ENCODE assay signal across 8 cellular contexts in genomic region chr11:46846510-46846830, GRCh38. TPM values are rescaled to one million over a fixed set of nuclear protein-coding genes. Genes with fewer than 3 reads are reported as not detected.
DNase-seq lines count a peak whose midpoint lies in the region; ATAC-seq and TF ChIP-seq lines count a peak whose summit lies in the region.

No MANE protein-coding gene starts in this region.

- H2AFZ ChIP-seq in hepatocyte = peak overlapping the region; percentile 81

- H3K9me3 ChIP-seq in SK-N-MC (ENCODE audit: low read depth, low read length) = no peaks in the 10 kb centered on the region
- no peaks in the 10 kb centered on the region for H3K9me3 ChIP-seq in hepatocyte (ENCODE audit: low read depth)
- no peaks in the 10 kb centered on the region for H3K9me3 ChIP-seq in stomach smooth muscle (ENCODE audit: control insufficient read depth in 2 of 2, low read length in 2 of 2)

- H3K79me2 ChIP-seq in hepatocyte = peaks cover 40% of the 10 kb centered on the region

- H3K4me3 ChIP-seq in AG04449 (ENCODE audit: low read depth, low read length) (peak overlapping the region; percentile 93), SK-N-MC (peak overlapping the region; percentile 89), hepatocyte (peak overlapping the region; percentile 62), stomach smooth muscle (ENCODE audit: low read length in 2 of 2) (peak overlapping the region; percentile 92 to 96)

- no peaks in the 10 kb centered on the region for H4K20me1 ChIP-seq in hepatocyte (ENCODE audit: insufficient read depth, poor library complexity, severe bottlenecking)

- DNase-seq in AG04449 (ENCODE audit: low read depth, low spot score) (no peak), SK-N-MC (ENCODE audit: low read depth, low spot score) (no peak), hepatocyte (ENCODE audit: low spot score) (no peak), KG1 (lab: John Stamatoyannopoulos, UW) (no peak), SK-N-DZ (ENCODE audit: low spot score) (no peak), G401 (ENCODE audit: low spot score) (no peak)

- H3K36me3 ChIP-seq in SK-N-MC (ENCODE audit: insufficient read depth, low read length) (peaks cover 6% of the 10 kb centered on the region; the same call in 1 of the 2 replicates), hepatocyte (replicated peaks; ENCODE audit: insufficient read depth, low read depth) (no peaks in the 10 kb centered on the region), stomach smooth muscle (ENCODE audit: control insufficient read depth in 2 of 2, insufficient read depth in 2 of 2, low read length in 2 of 2) (no peaks in the 10 kb centered on the region)

- CTCF ChIA-PET in AG04449 (lab: Yijun Ruan, JAX) = interaction anchor here (0.9 to 1.7 kb wide), 3 partner anchors 9 to 19 kb away, joined by 3 to 4 read pairs (median 3); no protein-coding TSS in a partner anchor

- TF ChIP-seq CTCF in AG04449 (IDR thresholded peaks at IDR 0.05; ENCODE audit: insufficient read depth, low read length, missing control alignments) = no peak
- no peak for TF ChIP-seq CTCF in hepatocyte (IDR thresholded peaks at IDR 0.05; ENCODE audit: poor library complexity)

- H3K27ac ChIP-seq in SK-N-MC = no peak overlapping the region
- no peak overlapping the region for H3K27ac ChIP-seq in hepatocyte
- no peak overlapping the region for H3K27ac ChIP-seq in stomach smooth muscle (ENCODE audit: low read length)

- H3K27me3 ChIP-seq in hepatocyte (no peaks in the 10 kb centered on the region), stomach smooth muscle (ENCODE audit: control insufficient read depth in 1 of 2, insufficient read depth in 2 of 2, low read length in 2 of 2) (no peaks in the 10 kb centered on the region)

- in situ Hi-C loops in G401 (cut with HindIII; ENCODE audit: low sequenced_read_pairs) = no loop called here

- 12% methylated on average over 6 of the region's 6 CpGs for WGBS in hepatocyte (ENCODE audit: low lambda C conversion rate, missing lambda C conversion rate)

- H3K4me1 ChIP-seq in hepatocyte (ENCODE audit: insufficient read depth) (peaks cover 4% of the 10 kb centered on the region), stomach smooth muscle (ENCODE audit: control insufficient read depth, insufficient read depth, low read length) (peaks cover 10% of the 10 kb centered on the region)

- H3K9ac ChIP-seq in SK-N-MC (ENCODE audit: insufficient read length) (peak overlapping the region; percentile 95), stomach smooth muscle (ENCODE audit: low read length in 2 of 2) (peak overlapping the region; percentile 64 to 81)

- POLR2A ChIA-PET in AG04449 (lab: Yijun Ruan, JAX) = interaction anchor here (1.0 to 1.2 kb wide), 2 partner anchors 15 to 20 kb away, joined by 3 to 5 read pairs; no protein-coding TSS in a partner anchor

- H3K4me2 ChIP-seq in hepatocyte = peak overlapping the region; percentile 83

- no peaks in the 10 kb centered on the region for H3K9me2 ChIP-seq in hepatocyte (replicated peaks; ENCODE audit: insufficient read depth)

- ATAC-seq in GM21529 (IDR thresholded peaks at IDR 0.05; ENCODE audit: unreplicated experiment) = peak; percentile 5

RNA-seq across cellular contexts. Expression of gene CKAP5, which starts 0.4 kb away (rescaled TPM):
- total RNA-seq in hepatocyte = 43.5 and 53.3 TPM in 2 replicates
- polyA plus RNA-seq in hepatocyte = 21.9 and 23.7 TPM in 2 replicates
- polyA plus RNA-seq in SK-N-DZ (2014; cell fraction: cytosol; rRNA removed) = 127 and 150 TPM in 2 replicates
- 94.0 and 111 TPM in 2 replicates for polyA plus RNA-seq in SK-N-DZ (2014; cell fraction: nucleus; rRNA removed)
- 67.4 and 89.8 TPM in 2 replicates for total RNA-seq in G401 (2014; rRNA removed; shearing (Covaris generic))
